In genomic region chr20:59143326-59143725, GRCh38 we compare ENCODE assay signal across 19 cellular contexts. TPM values are rescaled to one million over a fixed set of nuclear protein-coding genes. Genes with fewer than 3 reads are reported as not detected.
"Had no signal": no experiment of that assay in that cellular context is flagged by ENCODE, and none has a peak within 500 bp of the region (broad histone marks: within the 10 kb centered on the region; RNA-seq: fewer than 3 reads in every experiment).

No MANE protein-coding gene starts in this region.

- H3K27ac ChIP-seq: heart left ventricle, pancreas, stomach had no signal

- H3K27ac Mint-ChIP-seq: nephron, progenitor cell of endocrine pancreas had no signal

- H3K9me3 Mint-ChIP-seq: nephron had no signal

- H3K4me3 Mint-ChIP-seq: nephron had no signal

- DNase-seq: effector memory CD4-positive, alpha-beta T cell; heart left ventricle; hippocampal formation; kidney glomerular epithelial cell; mucosa of descending colon; occipital lobe; pancreas; right cardiac atrium; small intestine; stimulated activated CD4-positive, alpha-beta T cell treated with anti-CD3 and anti-CD28 coated beads, Interleukin-12 subunit alpha, Interleukin-12 subunit beta, amount 100 ng/mL, for 4 hours; stimulated activated naive CD4-positive, alpha-beta T cell; stomach; substantia nigra; trophoblast cell had no signal

- ATAC-seq: esophagus mucosa, heart left ventricle, mucosa of descending colon, right cardiac atrium had no signal

- H3K4me3 ChIP-seq: heart left ventricle, mucosa of descending colon, pancreas, stomach had no signal

RNA-seq across cellular contexts. Expression of gene ZNF831, which starts 20.3 kb away (rescaled TPM):
- total RNA-seq: fibroblast of lung, glomerular endothelial cell, progenitor cell of endocrine pancreas had no signal
